In genomic region chr20:44495257-44495656, GRCh38 we compare ENCODE assay signal across 10 cellular contexts. TPM values are rescaled to one million over a fixed set of nuclear protein-coding genes. Genes with fewer than 3 reads are reported as not detected.
DNase-seq lines count a peak whose midpoint lies in the region; ATAC-seq, FAIRE-seq and TF ChIP-seq lines count a peak whose summit lies in the region.
"Had no signal": no experiment of that assay in that cellular context is flagged by ENCODE, and none has a peak within 500 bp of the region (broad histone marks: within the 10 kb centered on the region; RNA-seq: fewer than 3 reads in every experiment).

No MANE protein-coding gene starts in this region.

- CTCF ChIA-PET in endothelial cell of umbilical vein (lab: Charles Lee), result interaction anchor here (1.2 kb wide), 1 partner anchor 13 kb away, joined by 3 read pairs; no protein-coding TSS in a partner anchor

- H3K79me2 ChIP-seq in endothelial cell of umbilical vein (ENCODE audit: control insufficient read depth, insufficient read depth, low read length), result no peaks in the 10 kb centered on the region

- ATAC-seq in GM18498 (IDR thresholded peaks at IDR 0.05; ENCODE audit: unreplicated experiment), result no peak
- no peak for ATAC-seq in GM21360 (IDR thresholded peaks at IDR 0.05; ENCODE audit: unreplicated experiment)

- no peaks in the 10 kb centered on the region for H3K27me3 ChIP-seq in endothelial cell of umbilical vein (ENCODE audit: control insufficient read depth in 2 of 2, insufficient read depth in 2 of 2, low read length in 2 of 2)

- dilution Hi-C loops in endothelial cell of umbilical vein (cut with MboI; ENCODE audit: extremely low pct_ligation_motif_present, low sequenced_read_pairs), result no loop called here

- no peak for TF ChIP-seq CTCF in endothelial cell of umbilical vein (IDR thresholded peaks at IDR 0.05; ENCODE audit: extremely low read depth in 1 of 2, insufficient read depth in 1 of 2, low read depth in 1 of 2, low read length in 2 of 2)

- H3K9me3 ChIP-seq in endothelial cell of umbilical vein (replicated peaks; ENCODE audit: control insufficient read depth, insufficient read depth, low read length), result no peaks in the 10 kb centered on the region

- POLR2A ChIA-PET in endothelial cell of umbilical vein (lab: Charles Lee), result no interaction called here

- no peak overlapping the region for H2AFZ ChIP-seq in endothelial cell of umbilical vein (ENCODE audit: low read depth, low read length)

- no peaks in the 10 kb centered on the region for H4K20me1 ChIP-seq in endothelial cell of umbilical vein (replicated peaks; ENCODE audit: control insufficient read depth, extremely low read depth, insufficient read depth, low read length)

- H3K4me2 ChIP-seq in endothelial cell of umbilical vein (ENCODE audit: insufficient read depth, low read length), result no peak overlapping the region

- DNase-seq in EH (ENCODE audit: low read depth) (peak; percentile 79), RCC 7860 (ENCODE audit: low spot score) (peak; percentile 82), endothelial cell of umbilical vein (ENCODE audit: low read depth, low spot score) (no peak), renal cortical epithelial cell (ENCODE audit: low read depth) (peak; percentile 98), RPMI8226 (no peak)
- DNase-seq in activated CD4-positive, alpha-beta T cell treated with anti-CD3 and anti-CD28 coated beads for 1 hour, result no peak
- DNase-seq: foreskin melanocyte; stimulated activated CD4-positive, alpha-beta T cell treated with anti-CD3 and anti-CD28 coated beads, Interleukin-1b, Interleukin-23, amount 100 ng/mL, for 48 hours had no signal

- H3K4me3 ChIP-seq in endothelial cell of umbilical vein (replicated peaks in 1 of 3; ENCODE audit: insufficient read depth in 1 of 3, low read depth in 1 of 3, low read length in 3 of 3), result no peak overlapping the region

- FAIRE-seq in RCC 7860 (lab: Jason Lieb, UNC) (no peak), endothelial cell of umbilical vein (lab: Jason Lieb, UNC) (no peak)

- H3K36me3 ChIP-seq in endothelial cell of umbilical vein (ENCODE audit: control insufficient read depth in 2 of 2, extremely low read depth in 1 of 2, insufficient read depth in 2 of 2, low read length in 2 of 2), result peaks cover 18 to 25% of the 10 kb centered on the region in 2 experiments

- BruUV-seq in endothelial cell of umbilical vein (replicated peaks; lab: Mats Ljungman, UMichigan), result no TSS peak

- no peaks in the 10 kb centered on the region for H3K9me1 ChIP-seq in endothelial cell of umbilical vein (replicated peaks; ENCODE audit: control insufficient read depth, extremely low read depth, insufficient read depth, low read length)

- no peak for TF ChIP-seq POLR2A in endothelial cell of umbilical vein (IDR thresholded peaks at IDR 0.05; ENCODE audit: low read depth, low read length)

- intact Hi-C loops in endothelial cell of umbilical vein (cut with micrococcal nuclease), result no loop called here

- no peaks in the 10 kb centered on the region for H3K4me1 ChIP-seq in endothelial cell of umbilical vein (ENCODE audit: control insufficient read depth, extremely low read depth, insufficient read depth, low read length)

- no peak overlapping the region for H3K9ac ChIP-seq in endothelial cell of umbilical vein (replicated peaks; ENCODE audit: extremely low read depth, insufficient read depth, low read length)

- peak overlapping the region; percentile 5 for H3K27ac ChIP-seq in endothelial cell of umbilical vein (ENCODE audit: insufficient read depth, low read depth, low read length)

TF ChIP-seq in endothelial cell of umbilical vein, 7 proteins besides CTCF, POLR2A, EP300 and RAD21:
- TF ChIP-seq GATA2 (IDR thresholded peaks at IDR 0.05; ENCODE audit: insufficient read depth, insufficient read length, low read depth, low read length) (no peak), FOS (IDR thresholded peaks at IDR 0.05; ENCODE audit: borderline replicate concordance, insufficient read depth, low read length) (no peak), JUN (IDR thresholded peaks at IDR 0.05; ENCODE audit: borderline replicate concordance, insufficient read depth, insufficient read length, low read depth) (no peak), POLR2AphosphoS5 (IDR thresholded peaks at IDR 0.05; ENCODE audit: insufficient read depth, low read depth, low read length) (no peak), EZH2 (IDR thresholded peaks at IDR 0.05; ENCODE audit: borderline replicate concordance, low read depth, low read length, severe bottlenecking) (no peak), MAX (IDR thresholded peaks at IDR 0.05; ENCODE audit: insufficient read depth, insufficient read length) (no peak)

RNA-seq across cellular contexts. Expression of gene TTPAL, which starts 19.6 kb away (rescaled TPM):
- total RNA-seq in endothelial cell of umbilical vein (8.0 and 8.7 TPM in 2 replicates), renal cortical epithelial cell (11.5 and 19.0 TPM in 2 replicates)
- polyA plus RNA-seq in endothelial cell of umbilical vein, result 3.0 and 4.0 TPM in 2 replicates
- 3.4 and 3.6 TPM in 2 replicates for polyA plus RNA-seq in endothelial cell of umbilical vein (2011; cell fraction: cytosol; rRNA removed)
- 5.4 and 6.5 TPM in 2 replicates for polyA plus RNA-seq in endothelial cell of umbilical vein (2011; cell fraction: nucleus; rRNA removed)
- polyA plus RNA-seq in endothelial cell of umbilical vein (2012), result 7.1 and 7.9 TPM in 2 replicates
- 6.0 and 8.4 TPM in 2 replicates for polyA minus RNA-seq in endothelial cell of umbilical vein
- polyA minus RNA-seq in endothelial cell of umbilical vein (2011; cell fraction: cytosol; rRNA and poly(A)+ RNA removed), result 6.2 TPM
- polyA minus RNA-seq in endothelial cell of umbilical vein (2011; cell fraction: nucleus; rRNA and poly(A)+ RNA removed), result 3.6 and 5.3 TPM in 2 replicates

RNA-seq across cellular contexts. Expression of gene SERINC3, which starts 26.6 kb away (rescaled TPM):
- 83.7 TPM in 2 replicates for total RNA-seq in endothelial cell of umbilical vein
- 177 and 181 TPM in 2 replicates for polyA plus RNA-seq in endothelial cell of umbilical vein
- polyA plus RNA-seq in endothelial cell of umbilical vein (2011; cell fraction: cytosol; rRNA removed), result 98.8 and 101 TPM in 2 replicates
- polyA plus RNA-seq in endothelial cell of umbilical vein (2011; cell fraction: nucleus; rRNA removed), result 73.0 TPM in 2 replicates
- 90.8 and 99.9 TPM in 2 replicates for polyA plus RNA-seq in endothelial cell of umbilical vein (2012)
- 365 and 372 TPM in 2 replicates for polyA minus RNA-seq in endothelial cell of umbilical vein
- polyA minus RNA-seq in endothelial cell of umbilical vein (2011; cell fraction: cytosol; rRNA and poly(A)+ RNA removed), result 119 TPM
- 65.2 and 81.4 TPM in 2 replicates for polyA minus RNA-seq in endothelial cell of umbilical vein (2011; cell fraction: nucleus; rRNA and poly(A)+ RNA removed)
- total RNA-seq in renal cortical epithelial cell, result 87.8 and 93.4 TPM in 2 replicates

Comparison
In these comparisons a context has a peak if more than half of its experiments do, and no peak if none do; other contexts are left out.
1. DNase-seq: peak in EH (single experiment), RCC 7860 (single experiment) and renal cortical epithelial cell (single experiment); none in endothelial cell of umbilical vein (single experiment), RPMI8226 (single experiment) and activated CD4-positive, alpha-beta T cell treated with anti-CD3 and anti-CD28 coated beads for 1 hour (single experiment).